Comparison of ENCODE assay signal across 13 cellular contexts in genomic region chr7:155741061-155741460, GRCh38.
A peak's percentile ranks its signal among the peaks of the same experiment; 100 is the strongest.
DNase-seq lines count a peak whose midpoint lies in the region; ATAC-seq, FAIRE-seq and TF ChIP-seq lines count a peak whose summit lies in the region.
"Had no signal": no experiment of that assay in that cellular context is flagged by ENCODE, and none has a peak within 500 bp of the region (broad histone marks: within the 10 kb centered on the region; RNA-seq: fewer than 3 reads in every experiment).

No MANE protein-coding gene starts in this region.

- no peak for TF ChIP-seq CTCF in GM06990 (IDR thresholded peaks at IDR 0.05; ENCODE audit: insufficient read depth, low read length, poor library complexity, severe bottlenecking)
- no peak for TF ChIP-seq CTCF in H1 (IDR thresholded peaks at IDR 0.05; ENCODE audit: control extremely low read depth in 1 of 3, insufficient read depth in 1 of 3, low read depth in 1 of 3, low read length in 3 of 3)
- no peak for TF ChIP-seq CTCF in body of pancreas (IDR thresholded peaks at IDR 0.05)

- no peak for TF ChIP-seq RAD21 in H1 (IDR thresholded peaks at IDR 0.05 in 1 of 2, conservative IDR thresholded peaks at IDR 0.05 in 1 of 2; ENCODE audit: low read depth in 2 of 2, low read length in 2 of 2)

- ATAC-seq in GM21390 (IDR thresholded peaks at IDR 0.05; ENCODE audit: unreplicated experiment) (peak; percentile 40), body of pancreas (no peak)

- no peak overlapping the region for H2BK15ac ChIP-seq in H1 (ENCODE audit: low read length)

- H3K4ac ChIP-seq in H1 (replicated peaks; ENCODE audit: insufficient read length, low read depth, low read length), result no peak overlapping the region

- CTCF ChIA-PET in H1 (lab: Charles Lee; ENCODE audit: partially characterized antibody), result interaction anchor here (0.7 to 1.2 kb wide), 4 partner anchors 17 to 27 kb away, joined by 3 to 4 read pairs (median 3); no protein-coding TSS in a partner anchor

- H3K9ac ChIP-seq in H1 (replicated peaks in 1 of 4; ENCODE audit: extremely low read depth in 1 of 4, low read depth in 3 of 4, low read length in 3 of 4), result no peak overlapping the region
- H3K9ac ChIP-seq: neural progenitor cell had no signal

- no peak overlapping the region for H3K56ac ChIP-seq in H1 (replicated peaks; ENCODE audit: insufficient read length, low read depth, low read length)

- no peak overlapping the region for H3K23ac ChIP-seq in H1 (ENCODE audit: insufficient read length)

- H3K23me2 ChIP-seq in H1 (ENCODE audit: low read depth, low read length), result no peaks in the 10 kb centered on the region

- no peaks in the 10 kb centered on the region for H3K27me3 ChIP-seq in GM06990 (replicated peaks; ENCODE audit: control insufficient read depth, insufficient read depth, low read length)
- no peaks in the 10 kb centered on the region for H3K27me3 ChIP-seq in H1 (replicated peaks in 1 of 4; ENCODE audit: control insufficient read depth in 3 of 4, extremely low read depth in 1 of 4, insufficient read depth in 3 of 4, low read length in 3 of 4)
- no peaks in the 10 kb centered on the region for H3K27me3 ChIP-seq in body of pancreas
- H3K27me3 ChIP-seq: neural progenitor cell, tibial artery had no signal

- POLR2A ChIA-PET in H1 (lab: Charles Lee; ENCODE audit: partially characterized antibody), result interaction anchor here (0.6 kb wide), 1 partner anchor 43 kb away, joined by 3 read pairs; no protein-coding TSS in a partner anchor

- no peak overlapping the region for H2BK120ac ChIP-seq in H1 (replicated peaks; ENCODE audit: low read depth, low read length)

- WGBS in H1 (ENCODE audit: extremely low coverage in 1 of 2, insufficient coverage in 1 of 2, insufficient read length in 1 of 2, insufficient replicate concordance in 2 of 2, low coverage in 1 of 2, low lambda C conversion rate in 2 of 2, missing lambda C conversion rate in 1 of 2), 2 experiments, result 54% methylated on average over 8 of the region's 8 CpGs; no CpG with 5 or more reads in 1 of the 2 experiments
- 67 to 69% methylated on average over 8 of the region's 8 CpGs for WGBS in body of pancreas, 2 donors

- no peak for TF ChIP-seq POLR2A in H1 (IDR thresholded peaks at IDR 0.05; ENCODE audit: control extremely low read depth in 1 of 2, low read depth in 2 of 2, low read length in 2 of 2)
- no peak for TF ChIP-seq POLR2A in body of pancreas (IDR thresholded peaks at IDR 0.05)

- peaks cover 15% of the 10 kb centered on the region for H3K36me3 ChIP-seq in GM06990 (ENCODE audit: control insufficient read depth, insufficient read depth, low read length)
- peaks cover 78% of the 10 kb centered on the region for H3K36me3 ChIP-seq in KOPT-K1 (ENCODE audit: insufficient read depth, low read length)
- H3K36me3 ChIP-seq in H1 (ENCODE audit: control insufficient read depth in 2 of 4, insufficient read depth in 4 of 4, low read length in 3 of 4), result peaks cover 13 to 64% (median 39%) of the 10 kb centered on the region in 4 experiments
- peaks cover 14 to 42% of the 10 kb centered on the region in 2 donors for H3K36me3 ChIP-seq in body of pancreas (replicated peaks in 1 of 2; ENCODE audit: insufficient read depth in 1 of 2, low read depth in 2 of 2)

- H4K20me1 ChIP-seq in H1 (replicated peaks in 1 of 2; ENCODE audit: control insufficient read depth in 1 of 2, insufficient read depth in 2 of 2, low read length in 2 of 2), result peaks cover 3 to 7% of the 10 kb centered on the region in 2 experiments

- H3K18ac ChIP-seq in H1 (ENCODE audit: extremely low read depth, low read length), result no peak overlapping the region

- no peak overlapping the region for H2AK5ac ChIP-seq in H1 (ENCODE audit: low read depth, low read length)

- H4K5ac ChIP-seq in H1 (ENCODE audit: insufficient read length, low read depth, low read length), result no peak overlapping the region

- peaks cover 3% of the 10 kb centered on the region; the same call in 1 of the 2 replicates for H3K79me1 ChIP-seq in H1 (ENCODE audit: low read depth, low read length)

- peaks cover 0 to 2% (median 0%) of the 10 kb centered on the region in 4 experiments; a peak in 2 of 7 replicates for H3K4me1 ChIP-seq in H1 (replicated peaks in 1 of 4; ENCODE audit: control insufficient read depth in 3 of 4, insufficient read depth in 4 of 4, low read length in 3 of 4)
- peaks cover under 1% of the 10 kb centered on the region for H3K4me1 ChIP-seq in body of pancreas
- H3K4me1 ChIP-seq: left ventricle myocardium inferior, neural progenitor cell, tibial artery had no signal

- H3K27ac ChIP-seq in KOPT-K1 (ENCODE audit: low read depth, low read length, poor library complexity, severe bottlenecking), result peak overlapping the region; percentile 65
- H3K27ac ChIP-seq in H1 (ENCODE audit: low read depth, low read length), result no peak overlapping the region
- no peak overlapping the region for H3K27ac ChIP-seq in body of pancreas
- H3K27ac ChIP-seq: left ventricle myocardium inferior, neural progenitor cell, PC-9, skin epidermis, tibial artery had no signal

- H3K9me3 ChIP-seq in KOPT-K1 (ENCODE audit: insufficient read depth, low read length, poor library complexity, severe bottlenecking) (no peaks in the 10 kb centered on the region), H1 (ENCODE audit: insufficient read depth in 2 of 2, low read depth in 1 of 2, low read length in 1 of 2) (no peaks in the 10 kb centered on the region; a peak in 1 of 4 replicates), body of pancreas (no peaks in the 10 kb centered on the region)
- H3K9me3 ChIP-seq: left ventricle myocardium inferior, tibial artery had no signal

- no peak overlapping the region for H4K91ac ChIP-seq in H1 (replicated peaks; ENCODE audit: insufficient read length, low read length)

- no peak overlapping the region for H2BK5ac ChIP-seq in H1 (ENCODE audit: low read depth, low read length)

- intact Hi-C loops in body of pancreas (cut with DNase I), result no loop called here

- no peak for FAIRE-seq in H1 (lab: Jason Lieb, UNC)

- H3K4me2 ChIP-seq in H1 (ENCODE audit: insufficient read depth in 1 of 2, low read depth in 2 of 2, low read length in 2 of 2), result no peak overlapping the region
- H3K4me2 ChIP-seq: neural progenitor cell, PC-9 had no signal

- H2BK20ac ChIP-seq in H1 (ENCODE audit: low read length), result no peak overlapping the region

- H4K8ac ChIP-seq in H1 (ENCODE audit: extremely low read depth, insufficient read depth, low read length), result no peak overlapping the region

- DNase-seq in GM06990 (ENCODE audit: extremely low read depth, insufficient read length) (peak; percentile 62), H1 (ENCODE audit: low read depth in 1 of 2, low spot score in 2 of 2) (no peak), SHP77 (lab: John Stamatoyannopoulos, UW) (no peak), body of pancreas (no peak), kidney tubule cell (ENCODE audit: low spot score) (no peak), NCI-H1092 (lab: John Stamatoyannopoulos, UW) (no peak)
- DNase-seq: left ventricle myocardium inferior, PC-9, tibial artery had no signal

- no peak for TF ChIP-seq EP300 in H1 (IDR thresholded peaks at IDR 0.05; ENCODE audit: borderline replicate concordance in 1 of 2, low read depth in 2 of 2, low read length in 2 of 2)

- H3K79me2 ChIP-seq in H1 (ENCODE audit: control insufficient read depth in 1 of 2, insufficient read depth in 2 of 2, low read length in 2 of 2), result peaks cover 0 to 9% of the 10 kb centered on the region in 2 experiments; a peak in 2 of 4 replicates

- H3K4me3 ChIP-seq in GM06990 (replicated peaks; ENCODE audit: low read depth, low read length), result no peak overlapping the region
- no peak overlapping the region for H3K4me3 ChIP-seq in H1 (ENCODE audit: extremely low read depth in 1 of 4, insufficient read depth in 2 of 4, low read depth in 3 of 4, low read length in 4 of 4)
- no peak overlapping the region for H3K4me3 ChIP-seq in body of pancreas
- H3K4me3 ChIP-seq: left ventricle myocardium inferior, neural progenitor cell, PC-9, skin epidermis, tibial artery had no signal

- H2AFZ ChIP-seq in H1 (ENCODE audit: low read length), result no peak overlapping the region
- H2AFZ ChIP-seq: neural progenitor cell, PC-9 had no signal

- no peak overlapping the region for H3K14ac ChIP-seq in H1 (ENCODE audit: insufficient read length)

- H2BK12ac ChIP-seq in H1 (ENCODE audit: low read depth, low read length), result no peak overlapping the region

TF ChIP-seq in H1, 55 proteins besides CTCF, POLR2A, EP300 and RAD21 (continues in another document):
- TF ChIP-seq TCF12 (IDR thresholded peaks at IDR 0.05; ENCODE audit: low read depth, low read length), result 0 out of 2 replicates have a peak, but pooled peaks have one; percentile 17
- TF ChIP-seq PHF8 (conservative IDR thresholded peaks at IDR 0.05; ENCODE audit: low read depth, low read length), result no peak
